9 cellular contexts compared by ENCODE assay signal in genomic region chr1:31954607-31955283, GRCh38. TPM values are rescaled to one million over a fixed set of nuclear protein-coding genes. Genes with fewer than 3 reads are reported as not detected.
DNase-seq lines count a peak whose midpoint lies in the region; ATAC-seq and TF ChIP-seq lines count a peak whose summit lies in the region.
"Had no signal": no experiment of that assay in that cellular context is flagged by ENCODE, and none has a peak within 500 bp of the region (broad histone marks: within the 10 kb centered on the region; RNA-seq: fewer than 3 reads in every experiment).

No MANE protein-coding gene starts in this region.

- H3K27ac ChIP-seq in parathyroid adenoma: peak overlapping the region; percentile 58

- H3K27ac Mint-ChIP-seq in activated naive CD4-positive, alpha-beta T cell treated with anti-CD3 and anti-CD28 coated beads, Interleukin-2, amount 50 U/mL, for 72 hours: peak overlapping the region; percentile 44 to 79

- DNase-seq in ACHN (peak; percentile 83), HT-29 (ENCODE audit: low spot score) (peak; percentile 77), Right ventricle myocardium inferior (ENCODE audit: missing footprints) (peak; percentile 92), iPS-NIHi7 (ENCODE audit: extremely low spot score) (no peak), cortex of kidney (lab: John Stamatoyannopoulos, UW) (no peak)
- DNase-seq in activated naive CD4-positive, alpha-beta T cell treated with anti-CD3 and anti-CD28 coated beads, Interleukin-2, amount 50 U/mL, for 72 hours (ENCODE audit: low spot score in 2 of 2): no peak
- DNase-seq: naive B cell had no signal

- no peaks in the 10 kb centered on the region for H3K27me3 ChIP-seq in parathyroid adenoma (ENCODE audit: control insufficient read depth, insufficient read depth, low read length)

- peak overlapping the region; percentile 72 for H2AFZ ChIP-seq in parathyroid adenoma

- no peak for ATAC-seq in activated naive CD4-positive, alpha-beta T cell treated with anti-CD3 and anti-CD28 coated beads, Interleukin-2, amount 50 U/mL, for 72 hours
- peak; percentile 92 for ATAC-seq in Right ventricle myocardium inferior
- ATAC-seq in GM18520 (IDR thresholded peaks at IDR 0.05; ENCODE audit: unreplicated experiment): no peak

- TF ChIP-seq CTCF in parathyroid adenoma (IDR thresholded peaks at IDR 0.05): no peak

- no peaks in the 10 kb centered on the region for H3K79me2 ChIP-seq in parathyroid adenoma

- no peaks in the 10 kb centered on the region for H3K36me3 ChIP-seq in parathyroid adenoma (ENCODE audit: control insufficient read depth, insufficient read depth, low read length)

- H3K4me1 ChIP-seq in parathyroid adenoma: peaks cover 4% of the 10 kb centered on the region

- no peaks in the 10 kb centered on the region for H3K36me3 Mint-ChIP-seq in activated naive CD4-positive, alpha-beta T cell treated with anti-CD3 and anti-CD28 coated beads, Interleukin-2, amount 50 U/mL, for 72 hours
- H3K36me3 Mint-ChIP-seq: naive B cell had no signal

- in situ Hi-C loops in ACHN (cut with HindIII; ENCODE audit: low pct_ligation_motif_present, low pct_unique_long_range_greater_than_20kb, low sequenced_read_pairs): no loop called here

- no peak overlapping the region for H3K4me2 ChIP-seq in parathyroid adenoma (ENCODE audit: low read length)

- no peak overlapping the region for H3K9ac ChIP-seq in parathyroid adenoma

- no peaks in the 10 kb centered on the region for H3K9me3 ChIP-seq in parathyroid adenoma (ENCODE audit: control insufficient read depth, low read length)

- intact Hi-C loops in Right ventricle myocardium inferior (cut with DNase I): no loop called here

- H3K4me3 ChIP-seq in parathyroid adenoma (ENCODE audit: low read depth, low read length): no peak overlapping the region

- H3K9me3 Mint-ChIP-seq in activated naive CD4-positive, alpha-beta T cell treated with anti-CD3 and anti-CD28 coated beads, Interleukin-2, amount 50 U/mL, for 72 hours: no peaks in the 10 kb centered on the region
- H3K9me3 Mint-ChIP-seq: naive B cell had no signal

RNA-seq across cellular contexts. Expression of gene PTP4A2, which starts 16.6 kb away (rescaled TPM):
- total RNA-seq in HT-29 (2014; rRNA removed; shearing (Covaris generic)): 198 and 218 TPM in 2 replicates
- total RNA-seq in activated naive CD4-positive, alpha-beta T cell treated with anti-CD3 and anti-CD28 coated beads, Interleukin-2, amount 50 U/mL, for 72 hours: 100 to 1,000 TPM; 216 to 408 TPM
- total RNA-seq in Right ventricle myocardium inferior: 249 TPM

RNA-seq across cellular contexts. Expression of gene KHDRBS1, which starts 58.9 kb away (rescaled TPM):
- 75.2 and 90.4 TPM in 2 replicates for total RNA-seq in HT-29 (2014; rRNA removed; shearing (Covaris generic))
- 100 to 1,000 TPM; 159 to 210 TPM for total RNA-seq in activated naive CD4-positive, alpha-beta T cell treated with anti-CD3 and anti-CD28 coated beads, Interleukin-2, amount 50 U/mL, for 72 hours
- total RNA-seq in Right ventricle myocardium inferior: 59.6 TPM

Comparison
In these comparisons a context has a peak if more than half of its experiments do, and no peak if none do; other contexts are left out.
1. DNase-seq: peak in ACHN (single experiment), HT-29 (single experiment) and Right ventricle myocardium inferior (single experiment); none in activated naive CD4-positive, alpha-beta T cell treated with anti-CD3 and anti-CD28 coated beads, Interleukin-2, amount 50 U/mL, for 72 hours (0 of 2), iPS-NIHi7 (single experiment) and cortex of kidney (single experiment).